1 cellular context compared by ENCODE assay signal in the genomic region with DNA sequence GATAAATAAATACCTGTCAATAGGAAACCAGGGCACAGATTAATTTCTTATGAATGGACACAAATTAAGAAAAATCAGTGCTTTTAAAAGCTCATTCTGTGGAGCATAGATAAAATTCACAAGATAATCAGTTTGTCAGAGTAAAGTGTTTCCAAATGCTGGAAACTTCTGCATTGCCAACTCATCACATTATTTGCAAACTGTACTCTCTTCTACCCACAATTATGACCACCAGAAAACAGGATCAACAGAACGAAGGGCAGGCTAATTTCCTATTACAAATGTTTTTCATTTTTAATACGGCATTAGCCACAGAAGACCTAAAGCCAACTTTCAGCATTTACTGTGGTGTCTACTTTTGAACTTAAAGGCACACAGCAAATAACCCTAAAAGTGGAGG.
TF ChIP-seq lines count a peak whose summit lies in the region.

No MANE protein-coding gene starts in this region.

TF ChIP-seq in WTC11, 78 proteins besides CTCF, POLR2A, EP300 and RAD21 (continued from another document):
- TF ChIP-seq, protein P1, sequence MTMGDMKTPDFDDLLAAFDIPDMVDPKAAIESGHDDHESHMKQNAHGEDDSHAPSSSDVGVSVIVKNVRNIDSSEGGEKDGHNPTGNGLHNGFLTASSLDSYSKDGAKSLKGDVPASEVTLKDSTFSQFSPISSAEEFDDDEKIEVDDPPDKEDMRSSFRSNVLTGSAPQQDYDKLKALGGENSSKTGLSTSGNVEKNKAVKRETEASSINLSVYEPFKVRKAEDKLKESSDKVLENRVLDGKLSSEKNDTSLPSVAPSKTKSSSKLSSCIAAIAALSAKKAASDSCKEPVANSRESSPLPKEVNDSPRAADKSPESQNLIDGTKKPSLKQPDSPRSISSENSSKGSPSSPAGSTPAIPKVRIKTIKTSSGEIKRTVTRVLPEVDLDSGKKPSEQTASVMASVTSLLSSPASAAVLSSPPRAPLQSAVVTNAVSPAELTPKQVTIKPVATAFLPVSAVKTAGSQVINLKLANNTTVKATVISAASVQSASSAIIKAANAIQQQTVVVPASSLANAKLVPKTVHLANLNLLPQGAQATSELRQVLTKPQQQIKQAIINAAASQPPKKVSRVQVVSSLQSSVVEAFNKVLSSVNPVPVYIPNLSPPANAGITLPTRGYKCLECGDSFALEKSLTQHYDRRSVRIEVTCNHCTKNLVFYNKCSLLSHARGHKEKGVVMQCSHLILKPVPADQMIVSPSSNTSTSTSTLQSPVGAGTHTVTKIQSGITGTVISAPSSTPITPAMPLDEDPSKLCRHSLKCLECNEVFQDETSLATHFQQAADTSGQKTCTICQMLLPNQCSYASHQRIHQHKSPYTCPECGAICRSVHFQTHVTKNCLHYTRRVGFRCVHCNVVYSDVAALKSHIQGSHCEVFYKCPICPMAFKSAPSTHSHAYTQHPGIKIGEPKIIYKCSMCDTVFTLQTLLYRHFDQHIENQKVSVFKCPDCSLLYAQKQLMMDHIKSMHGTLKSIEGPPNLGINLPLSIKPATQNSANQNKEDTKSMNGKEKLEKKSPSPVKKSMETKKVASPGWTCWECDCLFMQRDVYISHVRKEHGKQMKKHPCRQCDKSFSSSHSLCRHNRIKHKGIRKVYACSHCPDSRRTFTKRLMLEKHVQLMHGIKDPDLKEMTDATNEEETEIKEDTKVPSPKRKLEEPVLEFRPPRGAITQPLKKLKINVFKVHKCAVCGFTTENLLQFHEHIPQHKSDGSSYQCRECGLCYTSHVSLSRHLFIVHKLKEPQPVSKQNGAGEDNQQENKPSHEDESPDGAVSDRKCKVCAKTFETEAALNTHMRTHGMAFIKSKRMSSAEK (CRISPR knock-in tag; IDR thresholded peaks at IDR 0.05; ENCODE audit: borderline replicate concordance): no peak
- TF ChIP-seq ZNF121 (CRISPR knock-in tag; IDR thresholded peaks at IDR 0.05): no peak
- no peak for TF ChIP-seq CBFB (CRISPR knock-in tag; IDR thresholded peaks at IDR 0.05; ENCODE audit: low read depth)
- TF ChIP-seq CREB1 (CRISPR knock-in tag; IDR thresholded peaks at IDR 0.05): no peak
- TF ChIP-seq, protein P2, sequence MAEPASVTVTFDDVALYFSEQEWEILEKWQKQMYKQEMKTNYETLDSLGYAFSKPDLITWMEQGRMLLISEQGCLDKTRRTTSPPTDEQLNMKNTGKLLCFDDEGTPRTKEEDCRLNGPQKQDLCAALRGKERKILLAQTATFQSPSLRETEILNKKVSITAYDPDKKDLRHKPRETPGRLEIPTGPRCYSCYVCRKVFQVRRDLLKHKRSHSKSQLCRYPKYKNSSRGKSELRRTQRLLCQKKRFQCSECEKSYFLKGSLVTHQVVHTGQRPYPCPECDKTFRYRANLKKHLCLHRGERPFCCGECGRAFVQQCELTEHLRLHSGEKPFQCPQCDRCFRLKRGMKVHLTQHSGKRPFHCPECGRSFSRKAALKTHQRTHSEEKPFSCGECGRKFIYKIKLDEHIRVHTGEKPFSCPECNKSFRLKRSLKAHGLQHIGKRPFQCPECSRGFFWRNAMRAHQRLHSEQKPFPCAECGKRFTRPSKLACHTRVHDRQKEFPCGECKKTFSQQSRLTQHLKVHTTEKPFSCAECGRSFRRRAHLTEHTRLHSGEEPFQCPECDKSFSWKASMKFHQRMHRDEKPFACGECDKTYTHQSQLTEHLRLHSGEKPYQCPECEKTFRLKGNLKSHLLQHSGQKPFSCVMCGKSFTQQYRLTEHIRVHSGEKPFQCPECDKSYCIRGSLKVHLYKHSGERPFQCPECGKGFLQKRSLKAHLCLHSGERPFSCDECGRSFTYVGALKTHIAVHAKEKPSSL (CRISPR knock-in tag; conservative IDR thresholded peaks at IDR 0.05): no peak
- no peak for TF ChIP-seq ZNF396 (CRISPR knock-in tag; IDR thresholded peaks at IDR 0.05; ENCODE audit: borderline replicate concordance)
- TF ChIP-seq, protein P3, sequence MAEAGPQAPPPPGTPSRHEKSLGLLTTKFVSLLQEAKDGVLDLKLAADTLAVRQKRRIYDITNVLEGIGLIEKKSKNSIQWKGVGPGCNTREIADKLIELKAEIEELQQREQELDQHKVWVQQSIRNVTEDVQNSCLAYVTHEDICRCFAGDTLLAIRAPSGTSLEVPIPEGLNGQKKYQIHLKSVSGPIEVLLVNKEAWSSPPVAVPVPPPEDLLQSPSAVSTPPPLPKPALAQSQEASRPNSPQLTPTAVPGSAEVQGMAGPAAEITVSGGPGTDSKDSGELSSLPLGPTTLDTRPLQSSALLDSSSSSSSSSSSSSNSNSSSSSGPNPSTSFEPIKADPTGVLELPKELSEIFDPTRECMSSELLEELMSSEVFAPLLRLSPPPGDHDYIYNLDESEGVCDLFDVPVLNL (CRISPR knock-in tag; IDR thresholded peaks at IDR 0.05; ENCODE audit: borderline replicate concordance, low read depth): no peak
- TF ChIP-seq, protein P4, sequence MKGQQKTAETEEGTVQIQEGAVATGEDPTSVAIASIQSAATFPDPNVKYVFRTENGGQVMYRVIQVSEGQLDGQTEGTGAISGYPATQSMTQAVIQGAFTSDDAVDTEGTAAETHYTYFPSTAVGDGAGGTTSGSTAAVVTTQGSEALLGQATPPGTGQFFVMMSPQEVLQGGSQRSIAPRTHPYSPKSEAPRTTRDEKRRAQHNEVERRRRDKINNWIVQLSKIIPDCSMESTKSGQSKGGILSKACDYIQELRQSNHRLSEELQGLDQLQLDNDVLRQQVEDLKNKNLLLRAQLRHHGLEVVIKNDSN (CRISPR knock-in tag; IDR thresholded peaks at IDR 0.05): no peak
- TF ChIP-seq MXD4 (CRISPR knock-in tag; IDR thresholded peaks at IDR 0.05; ENCODE audit: borderline replicate concordance): no peak
- no peak for TF ChIP-seq RELA (CRISPR knock-in tag; IDR thresholded peaks at IDR 0.05; ENCODE audit: borderline replicate concordance)
- no peak for TF ChIP-seq NFE2L1 (CRISPR knock-in tag; IDR thresholded peaks at IDR 0.05)
- TF ChIP-seq CREM (CRISPR knock-in tag; IDR thresholded peaks at IDR 0.05): no peak
- no peak for TF ChIP-seq ZNF317 (CRISPR knock-in tag; IDR thresholded peaks at IDR 0.05; ENCODE audit: borderline replicate concordance, low read depth)
- TF ChIP-seq, protein P5, sequence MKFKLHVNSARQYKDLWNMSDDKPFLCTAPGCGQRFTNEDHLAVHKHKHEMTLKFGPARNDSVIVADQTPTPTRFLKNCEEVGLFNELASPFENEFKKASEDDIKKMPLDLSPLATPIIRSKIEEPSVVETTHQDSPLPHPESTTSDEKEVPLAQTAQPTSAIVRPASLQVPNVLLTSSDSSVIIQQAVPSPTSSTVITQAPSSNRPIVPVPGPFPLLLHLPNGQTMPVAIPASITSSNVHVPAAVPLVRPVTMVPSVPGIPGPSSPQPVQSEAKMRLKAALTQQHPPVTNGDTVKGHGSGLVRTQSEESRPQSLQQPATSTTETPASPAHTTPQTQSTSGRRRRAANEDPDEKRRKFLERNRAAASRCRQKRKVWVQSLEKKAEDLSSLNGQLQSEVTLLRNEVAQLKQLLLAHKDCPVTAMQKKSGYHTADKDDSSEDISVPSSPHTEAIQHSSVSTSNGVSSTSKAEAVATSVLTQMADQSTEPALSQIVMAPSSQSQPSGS (CRISPR knock-in tag; IDR thresholded peaks at IDR 0.05; ENCODE audit: borderline replicate concordance, low read depth): no peak
- TF ChIP-seq GRHL2 (CRISPR knock-in tag; IDR thresholded peaks at IDR 0.05; ENCODE audit: insufficient replicate concordance, severe bottlenecking): no peak
- TF ChIP-seq ATF1 (CRISPR knock-in tag; IDR thresholded peaks at IDR 0.05): no peak
